Comparison of ENCODE assay signal across 1 cellular context in the genomic region with DNA sequence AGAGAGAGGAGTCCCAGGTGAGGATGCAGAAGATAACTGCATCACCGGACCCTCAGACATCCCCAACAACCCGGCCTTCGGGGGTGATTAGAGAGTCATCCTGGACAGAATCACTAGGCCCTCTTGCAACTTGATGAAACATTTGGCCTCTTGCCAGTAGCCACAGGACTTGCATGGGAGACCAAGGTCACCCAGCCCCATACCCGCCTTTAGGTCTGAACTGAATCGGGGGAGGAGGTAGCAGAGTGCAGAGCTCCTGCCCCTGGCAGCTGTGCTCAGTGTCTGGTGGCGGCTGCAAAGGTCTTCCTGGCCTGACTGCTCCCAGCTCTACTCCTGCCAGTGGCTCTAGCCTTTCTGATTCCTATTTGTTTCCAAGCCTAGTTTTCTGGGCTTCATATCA.
A peak's percentile ranks its signal among the peaks of the same experiment; 100 is the strongest.
TF ChIP-seq lines count a peak whose summit lies in the region.

No MANE protein-coding gene starts in this region.

TF ChIP-seq in HepG2, 621 proteins besides CTCF, POLR2A, EP300 and RAD21 (continued from another document):
- TF ChIP-seq, protein P1, sequence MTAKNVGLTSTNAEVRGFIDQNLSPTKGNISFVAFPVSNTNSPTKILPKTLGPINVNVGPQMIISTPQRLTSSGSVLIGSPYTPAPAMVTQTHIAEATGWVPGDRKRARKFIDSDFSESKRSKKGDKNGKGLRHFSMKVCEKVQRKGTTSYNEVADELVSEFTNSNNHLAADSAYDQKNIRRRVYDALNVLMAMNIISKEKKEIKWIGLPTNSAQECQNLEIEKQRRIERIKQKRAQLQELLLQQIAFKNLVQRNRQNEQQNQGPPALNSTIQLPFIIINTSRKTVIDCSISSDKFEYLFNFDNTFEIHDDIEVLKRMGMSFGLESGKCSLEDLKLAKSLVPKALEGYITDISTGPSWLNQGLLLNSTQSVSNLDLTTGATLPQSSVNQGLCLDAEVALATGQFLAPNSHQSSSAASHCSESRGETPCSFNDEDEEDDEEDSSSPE (CRISPR knock-in tag; IDR thresholded peaks at IDR 0.05): 0 out of 2 replicates have a peak, but pooled peaks have one; percentile 23
- TF ChIP-seq ZNF12 (CRISPR knock-in tag; IDR thresholded peaks at IDR 0.05) (no peak), ZBTB20 (CRISPR knock-in tag; IDR thresholded peaks at IDR 0.05; ENCODE audit: borderline replicate concordance, low read depth) (no peak), NFRKB (IDR thresholded peaks at IDR 0.05) (no peak), ZNF263 (CRISPR knock-in tag; IDR thresholded peaks at IDR 0.05) (peak; percentile 61; the same call in 1 of the 2 replicates), ZFP41 (CRISPR knock-in tag; IDR thresholded peaks at IDR 0.05; ENCODE audit: borderline replicate concordance) (no peak), PATZ1 (CRISPR knock-in tag; IDR thresholded peaks at IDR 0.05) (peak; percentile 32; the same call in 1 of the 2 replicates), HDAC2 (CRISPR knock-in tag; IDR thresholded peaks at IDR 0.05) (0 out of 2 replicates have a peak, but pooled peaks have one; percentile 12), EED (CRISPR knock-in tag; IDR thresholded peaks at IDR 0.05) (no peak), ZFYVE20 (CRISPR knock-in tag; IDR thresholded peaks at IDR 0.05; ENCODE audit: borderline replicate concordance, low read depth) (no peak), EEA1 (CRISPR knock-in tag; IDR thresholded peaks at IDR 0.05; ENCODE audit: borderline replicate concordance) (no peak), ZNF75D (CRISPR knock-in tag; IDR thresholded peaks at IDR 0.05; ENCODE audit: borderline replicate concordance) (no peak), ZNF296 (CRISPR knock-in tag; conservative IDR thresholded peaks at IDR 0.05) (no peak), DNMT1 (CRISPR knock-in tag; IDR thresholded peaks at IDR 0.05) (no peak), KLF16 (CRISPR knock-in tag; IDR thresholded peaks at IDR 0.05) (no peak), IKZF5 (CRISPR knock-in tag; IDR thresholded peaks at IDR 0.05) (0 out of 2 replicates have a peak, but pooled peaks have one; percentile 16), ZNF782 (CRISPR knock-in tag; IDR thresholded peaks at IDR 0.05; ENCODE audit: borderline replicate concordance) (no peak), ZNF788 (CRISPR knock-in tag; IDR thresholded peaks at IDR 0.05; ENCODE audit: borderline replicate concordance) (no peak), ZNF329 (CRISPR knock-in tag; IDR thresholded peaks at IDR 0.05; ENCODE audit: low read depth) (no peak)
- TF ChIP-seq, protein P2, sequence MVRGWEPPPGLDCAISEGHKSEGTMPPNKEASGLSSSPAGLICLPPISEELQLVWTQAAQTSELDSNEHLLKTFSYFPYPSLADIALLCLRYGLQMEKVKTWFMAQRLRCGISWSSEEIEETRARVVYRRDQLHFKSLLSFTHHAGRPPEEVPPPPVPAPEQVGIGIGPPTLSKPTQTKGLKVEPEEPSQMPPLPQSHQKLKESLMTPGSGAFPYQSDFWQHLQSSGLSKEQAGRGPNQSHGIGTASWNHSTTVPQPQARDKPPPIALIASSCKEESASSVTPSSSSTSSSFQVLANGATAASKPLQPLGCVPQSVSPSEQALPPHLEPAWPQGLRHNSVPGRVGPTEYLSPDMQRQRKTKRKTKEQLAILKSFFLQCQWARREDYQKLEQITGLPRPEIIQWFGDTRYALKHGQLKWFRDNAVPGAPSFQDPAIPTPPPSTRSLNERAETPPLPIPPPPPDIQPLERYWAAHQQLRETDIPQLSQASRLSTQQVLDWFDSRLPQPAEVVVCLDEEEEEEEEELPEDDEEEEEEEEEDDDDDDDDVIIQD (CRISPR knock-in tag; IDR thresholded peaks at IDR 0.05; ENCODE audit: low read depth): no peak
- TF ChIP-seq, protein P3, sequence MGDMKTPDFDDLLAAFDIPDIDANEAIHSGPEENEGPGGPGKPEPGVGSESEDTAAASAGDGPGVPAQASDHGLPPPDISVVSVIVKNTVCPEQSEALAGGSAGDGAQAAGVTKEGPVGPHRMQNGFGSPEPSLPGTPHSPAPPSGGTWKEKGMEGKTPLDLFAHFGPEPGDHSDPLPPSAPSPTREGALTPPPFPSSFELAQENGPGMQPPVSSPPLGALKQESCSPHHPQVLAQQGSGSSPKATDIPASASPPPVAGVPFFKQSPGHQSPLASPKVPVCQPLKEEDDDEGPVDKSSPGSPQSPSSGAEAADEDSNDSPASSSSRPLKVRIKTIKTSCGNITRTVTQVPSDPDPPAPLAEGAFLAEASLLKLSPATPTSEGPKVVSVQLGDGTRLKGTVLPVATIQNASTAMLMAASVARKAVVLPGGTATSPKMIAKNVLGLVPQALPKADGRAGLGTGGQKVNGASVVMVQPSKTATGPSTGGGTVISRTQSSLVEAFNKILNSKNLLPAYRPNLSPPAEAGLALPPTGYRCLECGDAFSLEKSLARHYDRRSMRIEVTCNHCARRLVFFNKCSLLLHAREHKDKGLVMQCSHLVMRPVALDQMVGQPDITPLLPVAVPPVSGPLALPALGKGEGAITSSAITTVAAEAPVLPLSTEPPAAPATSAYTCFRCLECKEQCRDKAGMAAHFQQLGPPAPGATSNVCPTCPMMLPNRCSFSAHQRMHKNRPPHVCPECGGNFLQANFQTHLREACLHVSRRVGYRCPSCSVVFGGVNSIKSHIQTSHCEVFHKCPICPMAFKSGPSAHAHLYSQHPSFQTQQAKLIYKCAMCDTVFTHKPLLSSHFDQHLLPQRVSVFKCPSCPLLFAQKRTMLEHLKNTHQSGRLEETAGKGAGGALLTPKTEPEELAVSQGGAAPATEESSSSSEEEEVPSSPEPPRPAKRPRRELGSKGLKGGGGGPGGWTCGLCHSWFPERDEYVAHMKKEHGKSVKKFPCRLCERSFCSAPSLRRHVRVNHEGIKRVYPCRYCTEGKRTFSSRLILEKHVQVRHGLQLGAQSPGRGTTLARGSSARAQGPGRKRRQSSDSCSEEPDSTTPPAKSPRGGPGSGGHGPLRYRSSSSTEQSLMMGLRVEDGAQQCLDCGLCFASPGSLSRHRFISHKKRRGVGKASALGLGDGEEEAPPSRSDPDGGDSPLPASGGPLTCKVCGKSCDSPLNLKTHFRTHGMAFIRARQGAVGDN (CRISPR knock-in tag; IDR thresholded peaks at IDR 0.05): 0 out of 2 replicates have a peak, but pooled peaks have one; percentile 24
- TF ChIP-seq, protein P4, sequence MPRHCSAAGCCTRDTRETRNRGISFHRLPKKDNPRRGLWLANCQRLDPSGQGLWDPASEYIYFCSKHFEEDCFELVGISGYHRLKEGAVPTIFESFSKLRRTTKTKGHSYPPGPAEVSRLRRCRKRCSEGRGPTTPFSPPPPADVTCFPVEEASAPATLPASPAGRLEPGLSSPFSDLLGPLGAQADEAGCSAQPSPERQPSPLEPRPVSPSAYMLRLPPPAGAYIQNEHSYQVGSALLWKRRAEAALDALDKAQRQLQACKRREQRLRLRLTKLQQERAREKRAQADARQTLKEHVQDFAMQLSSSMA (CRISPR knock-in tag; IDR thresholded peaks at IDR 0.05): no peak
- TF ChIP-seq, protein P5, sequence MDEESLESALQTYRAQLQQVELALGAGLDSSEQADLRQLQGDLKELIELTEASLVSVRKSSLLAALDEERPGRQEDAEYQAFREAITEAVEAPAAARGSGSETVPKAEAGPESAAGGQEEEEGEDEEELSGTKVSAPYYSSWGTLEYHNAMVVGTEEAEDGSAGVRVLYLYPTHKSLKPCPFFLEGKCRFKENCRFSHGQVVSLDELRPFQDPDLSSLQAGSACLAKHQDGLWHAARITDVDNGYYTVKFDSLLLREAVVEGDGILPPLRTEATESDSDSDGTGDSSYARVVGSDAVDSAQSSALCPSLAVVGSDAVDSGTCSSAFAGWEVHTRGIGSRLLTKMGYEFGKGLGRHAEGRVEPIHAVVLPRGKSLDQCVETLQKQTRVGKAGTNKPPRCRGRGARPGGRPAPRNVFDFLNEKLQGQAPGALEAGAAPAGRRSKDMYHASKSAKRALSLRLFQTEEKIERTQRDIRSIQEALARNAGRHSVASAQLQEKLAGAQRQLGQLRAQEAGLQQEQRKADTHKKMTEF (CRISPR knock-in tag; IDR thresholded peaks at IDR 0.05): no peak
- TF ChIP-seq, protein P6, sequence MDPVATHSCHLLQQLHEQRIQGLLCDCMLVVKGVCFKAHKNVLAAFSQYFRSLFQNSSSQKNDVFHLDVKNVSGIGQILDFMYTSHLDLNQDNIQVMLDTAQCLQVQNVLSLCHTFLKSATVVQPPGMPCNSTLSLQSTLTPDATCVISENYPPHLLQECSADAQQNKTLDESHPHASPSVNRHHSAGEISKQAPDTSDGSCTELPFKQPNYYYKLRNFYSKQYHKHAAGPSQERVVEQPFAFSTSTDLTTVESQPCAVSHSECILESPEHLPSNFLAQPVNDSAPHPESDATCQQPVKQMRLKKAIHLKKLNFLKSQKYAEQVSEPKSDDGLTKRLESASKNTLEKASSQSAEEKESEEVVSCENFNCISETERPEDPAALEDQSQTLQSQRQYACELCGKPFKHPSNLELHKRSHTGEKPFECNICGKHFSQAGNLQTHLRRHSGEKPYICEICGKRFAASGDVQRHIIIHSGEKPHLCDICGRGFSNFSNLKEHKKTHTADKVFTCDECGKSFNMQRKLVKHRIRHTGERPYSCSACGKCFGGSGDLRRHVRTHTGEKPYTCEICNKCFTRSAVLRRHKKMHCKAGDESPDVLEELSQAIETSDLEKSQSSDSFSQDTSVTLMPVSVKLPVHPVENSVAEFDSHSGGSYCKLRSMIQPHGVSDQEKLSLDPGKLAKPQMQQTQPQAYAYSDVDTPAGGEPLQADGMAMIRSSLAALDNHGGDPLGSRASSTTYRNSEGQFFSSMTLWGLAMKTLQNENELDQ (CRISPR knock-in tag; IDR thresholded peaks at IDR 0.05; ENCODE audit: borderline replicate concordance): no peak
